ENCODE assay signal across 19 cellular contexts in the genomic region with DNA sequence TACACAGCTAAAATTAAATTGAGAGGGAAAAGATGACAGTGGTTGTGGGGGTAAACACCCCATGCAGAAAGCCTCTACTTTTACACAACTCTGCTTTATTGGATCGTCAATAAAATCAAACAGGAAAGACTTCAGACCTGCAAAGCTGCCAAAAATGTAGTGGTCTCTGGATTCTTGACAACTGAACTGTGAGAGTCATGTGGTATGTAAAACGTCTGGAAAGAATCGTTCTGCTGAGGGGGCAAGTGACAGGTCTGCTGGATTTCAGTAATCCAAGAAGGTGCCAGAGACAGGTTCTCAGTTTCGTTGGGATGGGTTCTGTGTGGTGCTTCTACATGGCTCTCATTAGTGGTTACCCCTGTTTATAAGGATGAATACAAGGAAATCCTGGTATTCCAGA.
DNase-seq lines count a peak whose midpoint lies in the region; ATAC-seq and TF ChIP-seq lines count a peak whose summit lies in the region.
"Had no signal": no experiment of that assay in that cellular context is flagged by ENCODE, and none has a peak within 500 bp of the region (broad histone marks: within the 10 kb centered on the region; RNA-seq: fewer than 3 reads in every experiment).

No MANE protein-coding gene starts in this region.

- H3K36me3 ChIP-seq in cardiac muscle cell (no peaks in the 10 kb centered on the region), left ventricle myocardium inferior (no peaks in the 10 kb centered on the region)
- H3K36me3 ChIP-seq: heart right ventricle had no signal

- POLR2A ChIA-PET in RWPE1 (lab: Yijun Ruan, JAX; ENCODE audit: low non-redundant PET) = no interaction called here

- DNase-seq in cardiac muscle cell (ENCODE audit: low read depth in 1 of 2, low spot score in 1 of 2) (peak; percentile 11 to 93), Right ventricle myocardium inferior (ENCODE audit: missing footprints) (no peak), astrocyte of the hippocampus (ENCODE audit: low read depth, low spot score) (peak; percentile 95), left ventricle myocardium inferior (no peak), NCI-H748 treated with DMSO at 0.1 percent for 48 hours (lab: John Stamatoyannopoulos, UW) (no peak), NCI-H1105 treated with DMSO at 0.1 percent for 48 hours (lab: John Stamatoyannopoulos, UW) (no peak), RWPE1 (ENCODE audit: low spot score) (no peak)
- DNase-seq: activated gamma-delta T cell; central memory CD4-positive, alpha-beta T cell; heart right ventricle; naive thymus-derived CD4-positive, alpha-beta T cell; NCI-H2029; NCI-H524 treated with DMSO at 0.1 percent for 48 hours; psoas muscle; substantia nigra; T-cell had no signal

- H3K4me1 ChIP-seq in cardiac muscle cell (ENCODE audit: low read depth) (no peaks in the 10 kb centered on the region), left ventricle myocardium inferior (peaks cover 44% of the 10 kb centered on the region)
- H3K4me1 ChIP-seq: A549 had no signal

- TF ChIP-seq CTCF in cardiac muscle cell (IDR thresholded peaks at IDR 0.05; ENCODE audit: low read depth, low read length) (no peak), left ventricle myocardium inferior (IDR thresholded peaks at IDR 0.05; ENCODE audit: borderline replicate concordance) (no peak), RWPE1 (conservative IDR thresholded peaks at IDR 0.05; ENCODE audit: low read depth) (no peak)

- no peaks in the 10 kb centered on the region for H3K27me3 ChIP-seq in cardiac muscle cell
- H3K27me3 ChIP-seq in left ventricle myocardium inferior (ENCODE audit: low read depth) = no peaks in the 10 kb centered on the region
- H3K27me3 ChIP-seq: heart right ventricle had no signal

- CTCF ChIA-PET in RWPE1 (lab: Yijun Ruan, JAX) = interaction anchor here (0.7 kb wide), 1 partner anchor 10 kb away, joined by 4 read pairs; no protein-coding TSS in a partner anchor

- intact Hi-C loops in Right ventricle myocardium inferior (cut with DNase I) (no loop called here), left ventricle myocardium inferior (cut with micrococcal nuclease) (no loop called here)

- no peaks in the 10 kb centered on the region for H3K9me3 ChIP-seq in cardiac muscle cell (ENCODE audit: low read depth)
- no peaks in the 10 kb centered on the region for H3K9me3 ChIP-seq in left ventricle myocardium inferior (replicated peaks)
- H3K9me3 ChIP-seq: A549, psoas muscle had no signal

- ATAC-seq in Right ventricle myocardium inferior (no peak), HG03571 (IDR thresholded peaks at IDR 0.05; ENCODE audit: unreplicated experiment) (no peak)
- ATAC-seq: A549; naive thymus-derived CD4-positive, alpha-beta T cell; Panc1; psoas muscle; T-cell had no signal

- no peak overlapping the region for H3K4me3 ChIP-seq in cardiac muscle cell
- H3K4me3 ChIP-seq in left ventricle myocardium inferior = no peak overlapping the region
- H3K4me3 ChIP-seq: A549, heart right ventricle, psoas muscle had no signal

- H3K27ac ChIP-seq in cardiac muscle cell (no peak overlapping the region), left ventricle myocardium inferior (replicated peaks) (peak overlapping the region; percentile 40), RWPE1 (no peak overlapping the region)
- H3K27ac ChIP-seq: A549, psoas muscle had no signal

Comparison
In these comparisons a context has a peak if more than half of its experiments do, and no peak if none do; other contexts are left out.
1. DNase-seq: peak in cardiac muscle cell (2 of 2) and astrocyte of the hippocampus (single experiment); none in Right ventricle myocardium inferior (single experiment), left ventricle myocardium inferior (single experiment), NCI-H748 treated with DMSO at 0.1 percent for 48 hours (single experiment), NCI-H1105 treated with DMSO at 0.1 percent for 48 hours (single experiment) and RWPE1 (single experiment).